Comparison of ENCODE assay signal across 8 cellular contexts in the genomic region with DNA sequence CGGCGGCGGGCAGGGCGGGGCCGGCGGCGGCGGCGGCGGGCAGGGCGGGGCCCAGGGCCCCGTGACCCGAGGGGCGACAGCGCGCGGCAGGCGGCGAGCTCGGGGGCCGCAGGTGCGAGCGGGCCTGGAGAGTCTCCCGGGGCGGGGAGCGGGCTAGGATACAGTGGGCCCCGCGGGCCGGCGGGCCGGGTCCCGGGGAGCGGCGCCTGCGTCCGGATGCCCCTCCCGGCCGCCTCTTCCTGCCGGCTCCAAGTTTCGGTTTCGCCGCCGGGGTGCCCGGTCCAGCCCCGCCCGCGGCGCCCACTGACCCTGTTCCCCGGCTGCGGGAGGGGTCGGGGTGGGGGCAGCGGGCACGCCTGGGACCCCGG. TPM values are rescaled to one million over a fixed set of nuclear protein-coding genes. Genes with fewer than 3 reads are reported as not detected.
A peak's percentile ranks its signal among the peaks of the same experiment; 100 is the strongest.
DNase-seq lines count a peak whose midpoint lies in the region; ATAC-seq, FAIRE-seq and TF ChIP-seq lines count a peak whose summit lies in the region.

A gene (plus strand): TSS at position 62 of the 368 bp plus-strand sequence. CDS start 2,830 bp downstream, outside the sequence.

- FAIRE-seq in frontal cortex (lab: Jason Lieb, UNC): no peak

- peaks cover 47% of the 10 kb centered on the region for H3F3A ChIP-seq in neural progenitor cell (ENCODE audit: low read depth)

- TF ChIP-seq POLR2A in HCT116 (IDR thresholded peaks at IDR 0.05; ENCODE audit: borderline replicate concordance, extremely low read depth, insufficient read depth, insufficient read length): peak; percentile 31

- H3K9me2 ChIP-seq in HCT116 (ENCODE audit: insufficient read depth): no peaks in the 10 kb centered on the region

- H3K27ac Mint-ChIP-seq in neural progenitor cell: peak within 1 kb of the TSS; percentile 93

- H3K79me2 ChIP-seq in HCT116 (ENCODE audit: insufficient read depth, low read length) (no peaks in the 10 kb centered on the region), neural progenitor cell (ENCODE audit: low read depth) (no peaks in the 10 kb centered on the region)

- TF ChIP-seq CTCF in HCT116 (IDR thresholded peaks at IDR 0.05 in 2 of 3, conservative IDR thresholded peaks at IDR 0.05 in 1 of 3; ENCODE audit: borderline replicate concordance in 1 of 3, insufficient read depth in 1 of 3, low read depth in 2 of 3, low read length in 2 of 3) (no peak), neural progenitor cell (IDR thresholded peaks at IDR 0.05) (no peak)

- peak within 1 kb of the TSS; percentile 95 for H3K9ac ChIP-seq in HCT116 (ENCODE audit: low read length)
- H3K9ac ChIP-seq in neural progenitor cell: peak within 1 kb of the TSS; percentile 59

- TF ChIP-seq RAD21 in HCT116 (IDR thresholded peaks at IDR 0.05; ENCODE audit: low read depth): no peak

- H3K27ac ChIP-seq in HCT116 (ENCODE audit: low read depth, low read length): peak within 1 kb of the TSS; percentile 88
- peak within 1 kb of the TSS; percentile 91 for H3K27ac ChIP-seq in neural progenitor cell

- H4K20me1 ChIP-seq in HCT116 (ENCODE audit: insufficient read depth) (no peaks in the 10 kb centered on the region), neural progenitor cell (ENCODE audit: low read depth) (peaks cover 22% of the 10 kb centered on the region)

- H3K36me3 ChIP-seq in HCT116 (ENCODE audit: control insufficient read depth in 1 of 2, insufficient read depth in 2 of 2, low read length in 2 of 2) (no peaks in the 10 kb centered on the region), neural progenitor cell (no peaks in the 10 kb centered on the region)

- peaks cover 6% of the 10 kb centered on the region for H3K27me3 Mint-ChIP-seq in neural progenitor cell (ENCODE audit: insufficient read depth, low read depth)

- ATAC-seq in HCT116 (peak; percentile 46), GM21529 (IDR thresholded peaks at IDR 0.05; ENCODE audit: unreplicated experiment) (no peak)

- peaks cover 2% of the 10 kb centered on the region for H3K9me3 Mint-ChIP-seq in neural progenitor cell

- no peaks in the 10 kb centered on the region for H3K27me3 ChIP-seq in HCT116 (ENCODE audit: insufficient read depth, low read length)
- peaks cover 15% of the 10 kb centered on the region for H3K27me3 ChIP-seq in neural progenitor cell

- H2AFZ ChIP-seq in HCT116 (ENCODE audit: low read depth, low read length, poor library complexity, severe bottlenecking): no peak within 1 kb of the TSS
- peak within 1 kb of the TSS; percentile 72 for H2AFZ ChIP-seq in neural progenitor cell (replicated peaks)

- intact Hi-C loops in HCT116 (cut with micrococcal nuclease): no loop called here

- H3K4me1 ChIP-seq in HCT116 (ENCODE audit: control insufficient read depth in 1 of 2, insufficient read depth in 2 of 2, low read length in 2 of 2) (peaks cover 28 to 53% of the 10 kb centered on the region in 2 experiments), neural progenitor cell (peaks cover 10% of the 10 kb centered on the region)

- peaks cover 2% of the 10 kb centered on the region for H3K36me3 Mint-ChIP-seq in neural progenitor cell

- H3K9me3 ChIP-seq in HCT116 (ENCODE audit: control insufficient read depth in 1 of 2, insufficient read depth in 1 of 2, low read depth in 1 of 2, low read length in 2 of 2) (no peaks in the 10 kb centered on the region), neural progenitor cell (ENCODE audit: low read depth) (no peaks in the 10 kb centered on the region)

- CTCF ChIA-PET in HCT116 (lab: Charles Lee): no interaction called here

- BruUV-seq in HCT116 (replicated peaks; lab: Mats Ljungman, UMichigan): no TSS peak

- RAD21 ChIA-PET in HCT116 (lab: Charles Lee; ENCODE audit: low non-redundant PET in 1 of 2, low total read pairs in 2 of 2, uncharacterized antibody in 2 of 2, unreplicated experiment in 2 of 2): no interaction called here

- H3K4me3 ChIP-seq in HCT116 (replicated peaks in 1 of 2; ENCODE audit: low read depth in 1 of 2, low read length in 2 of 2) (peak within 1 kb of the TSS; percentile 77 to 90), neural progenitor cell (peak within 1 kb of the TSS; percentile 85)

- POLR2A ChIA-PET in HCT116 (lab: Charles Lee): no interaction called here

- DNase-seq in EH (ENCODE audit: low read depth) (peak; percentile 52), HCT116 (ENCODE audit: low read depth, low spot score) (no peak), OCI-M1 (lab: John Stamatoyannopoulos, UW) (peak; percentile 65), activated gamma-delta T cell treated with Interleukin-2 at 50 U/mL for 16 hours (peak; percentile 53), frontal cortex (ENCODE audit: low spot score in 2 of 2) (peak; percentile 87), neural progenitor cell (ENCODE audit: low spot score) (peak; percentile 79), pons (ENCODE audit: low spot score) (no peak)

- peaks cover 34% of the 10 kb centered on the region for H3K4me1 Mint-ChIP-seq in neural progenitor cell

- H3K4me3 Mint-ChIP-seq in neural progenitor cell: peak within 1 kb of the TSS; percentile 95

- H3K4me2 ChIP-seq in HCT116 (ENCODE audit: low read length): peak within 1 kb of the TSS; percentile 94
- H3K4me2 ChIP-seq in neural progenitor cell: peak within 1 kb of the TSS; percentile 90

TF ChIP-seq in HCT116, 20 proteins besides CTCF, POLR2A, EP300 and RAD21:
- TF ChIP-seq POLR2AphosphoS5 (IDR thresholded peaks at IDR 0.05; ENCODE audit: low read depth, low read length) (peak; percentile 61), SIN3A (IDR thresholded peaks at IDR 0.05; ENCODE audit: low read depth) (no peak), TCF7L2 (IDR thresholded peaks at IDR 0.05; ENCODE audit: borderline replicate concordance, extremely low read depth, insufficient read depth, insufficient read length) (no peak)

RNA-seq across cellular contexts. Expression of the gene that starts here (rescaled TPM):
- 44.5 TPM for total RNA-seq in HCT116 (2021; ENCODE audit: unreplicated experiment)
- polyA plus RNA-seq in HCT116 (2012): 36.6 and 38.0 TPM in 2 replicates
- 12.2 TPM for total RNA-seq in frontal cortex
- 19.8 and 23.7 TPM in 2 replicates for total RNA-seq in neural progenitor cell (ENCODE audit: low replicate concordance)

Comparison
In these comparisons a context has a peak if more than half of its experiments do, and no peak if none do; other contexts are left out.
1. DNase-seq: peak in EH (single experiment), OCI-M1 (single experiment), activated gamma-delta T cell treated with Interleukin-2 at 50 U/mL for 16 hours (single experiment), frontal cortex (2 of 2) and neural progenitor cell (single experiment); none in HCT116 (single experiment) and pons (single experiment).